In genomic region chr21:39660191-39660590, GRCh38 we compare ENCODE assay signal across 11 cellular contexts. TPM values are rescaled to one million over a fixed set of nuclear protein-coding genes. Genes with fewer than 3 reads are reported as not detected.
A peak's percentile ranks its signal among the peaks of the same experiment; 100 is the strongest.
DNase-seq lines count a peak whose midpoint lies in the region; FAIRE-seq and TF ChIP-seq lines count a peak whose summit lies in the region.
"Had no signal": no experiment of that assay in that cellular context is flagged by ENCODE, and none has a peak within 500 bp of the region (broad histone marks: within the 10 kb centered on the region; RNA-seq: fewer than 3 reads in every experiment).

No MANE protein-coding gene starts in this region.

- no peak overlapping the region for H3K4me3 Mint-ChIP-seq in progenitor cell of endocrine pancreas (ENCODE audit: low read depth)
- H3K4me3 Mint-ChIP-seq: activated CD4-positive, alpha-beta memory T cell treated with anti-CD3 and anti-CD28 coated beads, Interleukin-2, amount 10 ng/mL, durations not matched to agents 7 days and 5 days had no signal

- H3K27me3 Mint-ChIP-seq in progenitor cell of endocrine pancreas, result peaks cover 18% of the 10 kb centered on the region
- H3K27me3 Mint-ChIP-seq: activated CD4-positive, alpha-beta memory T cell treated with anti-CD3 and anti-CD28 coated beads, Interleukin-2, amount 10 ng/mL, durations not matched to agents 7 days and 5 days had no signal

- no peak for FAIRE-seq in small intestine (lab: Jason Lieb, UNC)
- FAIRE-seq: GM12892 had no signal

- TF ChIP-seq CTCF in HEK293 (tag by site-specific recombination; IDR thresholded peaks at IDR 0.05), result no peak
- TF ChIP-seq CTCF in fibroblast of the aortic adventitia (IDR thresholded peaks at IDR 0.05; ENCODE audit: insufficient read depth, low read length), result no peak
- no peak for TF ChIP-seq CTCF in progenitor cell of endocrine pancreas (IDR thresholded peaks at IDR 0.05; ENCODE audit: unreplicated experiment)

- H3K9me3 ChIP-seq in HEK293 (ENCODE audit: control insufficient read depth, insufficient read depth, low read depth, low read length), result no peaks in the 10 kb centered on the region
- no peaks in the 10 kb centered on the region for H3K9me3 ChIP-seq in small intestine (ENCODE audit: control insufficient read depth, low read depth)

- peaks cover 2% of the 10 kb centered on the region for H3K4me1 Mint-ChIP-seq in progenitor cell of endocrine pancreas (ENCODE audit: low read depth)
- H3K4me1 Mint-ChIP-seq: activated CD4-positive, alpha-beta memory T cell treated with anti-CD3 and anti-CD28 coated beads, Interleukin-2, amount 10 ng/mL, durations not matched to agents 7 days and 5 days had no signal

- H3K36me3 ChIP-seq in HEK293 (ENCODE audit: control insufficient read depth in 2 of 2, insufficient read depth in 1 of 2, low read length in 2 of 2) (no peaks in the 10 kb centered on the region), small intestine (ENCODE audit: control insufficient read depth in 2 of 2, insufficient read depth in 2 of 2, low read length in 2 of 2) (peaks cover 2 to 11% of the 10 kb centered on the region in 2 donors)

- H3K27ac ChIP-seq in HEK293 (ENCODE audit: extremely low read depth, low read depth, low read length), result no peak overlapping the region
- peak overlapping the region in 1 of 2 donors; percentile 30 for H3K27ac ChIP-seq in small intestine (ENCODE audit: low read depth in 1 of 2, low read length in 1 of 2)

- peak; percentile 96 for DNase-seq in NCI-H69 (lab: John Stamatoyannopoulos, UW)
- peak; percentile 59 for DNase-seq in fibroblast of the aortic adventitia (ENCODE audit: low read depth)
- peak; percentile 69 for DNase-seq in small intestine
- no peak for DNase-seq in GOT3 (lab: John Stamatoyannopoulos, UW)
- no peak for DNase-seq in SIG-M5 (lab: John Stamatoyannopoulos, UW)
- DNase-seq in progenitor cell of endocrine pancreas (ENCODE audit: low spot score, unreplicated experiment), result no peak
- DNase-seq: activated CD4-positive, alpha-beta memory T cell treated with anti-CD3 and anti-CD28 coated beads, Interleukin-2, amount 10 ng/mL, durations not matched to agents 7 days and 5 days; NCI-H446 treated with DMSO at 0.1 percent for 48 hours had no signal

- H3K27me3 ChIP-seq in small intestine (ENCODE audit: control insufficient read depth in 2 of 2, insufficient read depth in 2 of 2, low read length in 2 of 2), result no peaks in the 10 kb centered on the region

- H3K4me3 ChIP-seq in HEK293 (ENCODE audit: low read depth, low read length), result no peak overlapping the region
- no peak overlapping the region for H3K4me3 ChIP-seq in fibroblast of the aortic adventitia (ENCODE audit: low read depth, low read length)
- no peak overlapping the region for H3K4me3 ChIP-seq in small intestine (ENCODE audit: low read depth in 1 of 2, low read length in 2 of 2)

- H3K4me1 ChIP-seq in HEK293 (ENCODE audit: control insufficient read depth, insufficient read depth, low read length), result peaks cover 3% of the 10 kb centered on the region; the same call in 1 of the 2 replicates
- peaks cover 0 to 10% of the 10 kb centered on the region in 2 donors for H3K4me1 ChIP-seq in small intestine (ENCODE audit: control insufficient read depth in 2 of 2, insufficient read depth in 1 of 2, low read depth in 1 of 2, low read length in 1 of 2)

- H3K27ac Mint-ChIP-seq in progenitor cell of endocrine pancreas, result no peak overlapping the region
- H3K27ac Mint-ChIP-seq: activated CD4-positive, alpha-beta memory T cell treated with anti-CD3 and anti-CD28 coated beads, Interleukin-2, amount 10 ng/mL, durations not matched to agents 7 days and 5 days had no signal

- no peaks in the 10 kb centered on the region for H3K9me3 Mint-ChIP-seq in progenitor cell of endocrine pancreas (ENCODE audit: low read depth)

- POLR2A ChIA-PET in HEK293 (lab: Yijun Ruan, JAX), result interaction anchor here (1.3 to 1.5 kb wide), 2 partner anchors 48 to 132 kb away, joined by 3 read pairs; no protein-coding TSS in a partner anchor

- WGBS in small intestine, 3 donors, result 7 to 19% (median 14%) methylated on average over 7 of the region's 7 CpGs

- CTCF ChIA-PET in HEK293 (lab: Yijun Ruan, JAX), result interaction anchor here (0.7 to 1.8 kb wide), 4 partner anchors 9 to 142 kb away, joined by 3 to 7 read pairs (median 4); no protein-coding TSS in a partner anchor

- no peaks in the 10 kb centered on the region for H3K36me3 Mint-ChIP-seq in progenitor cell of endocrine pancreas (ENCODE audit: insufficient read depth)

TF ChIP-seq in HEK293, 187 proteins besides CTCF, POLR2A, EP300 and RAD21:
- TF ChIP-seq ZNF624 (tag by site-specific recombination; IDR thresholded peaks at IDR 0.05) (no peak), ZNF449 (tag by site-specific recombination; IDR thresholded peaks at IDR 0.05) (no peak), ZNF214 (tag by site-specific recombination; IDR thresholded peaks at IDR 0.05; ENCODE audit: borderline replicate concordance) (no peak), ZNF626 (tag by site-specific recombination; IDR thresholded peaks at IDR 0.05) (no peak), ZBTB48 (tag by site-specific recombination; IDR thresholded peaks at IDR 0.05) (peak; percentile 62), GLI4 (tag by site-specific recombination; IDR thresholded peaks at IDR 0.05) (no peak), GLI2 (tag by site-specific recombination; IDR thresholded peaks at IDR 0.05; ENCODE audit: borderline replicate concordance, low read depth) (no peak), ZFP69B (tag by site-specific recombination; IDR thresholded peaks at IDR 0.05) (no peak), ZNF747 (tag by site-specific recombination; IDR thresholded peaks at IDR 0.05) (no peak), ZNF18 (tag by site-specific recombination; IDR thresholded peaks at IDR 0.05) (no peak), ZNF776 (tag by site-specific recombination; IDR thresholded peaks at IDR 0.05; ENCODE audit: borderline replicate concordance) (no peak), KLF7 (tag by site-specific recombination; IDR thresholded peaks at IDR 0.05; ENCODE audit: borderline replicate concordance) (no peak), KLF8 (tag by site-specific recombination; IDR thresholded peaks at IDR 0.05) (0 out of 2 replicates have a peak, but pooled peaks have one; percentile 8)

RNA-seq across cellular contexts. Expression of gene B3GALT5, which starts 47.5 kb away (rescaled TPM):
- total RNA-seq in fibroblast of the aortic adventitia (ENCODE audit: low replicate concordance) (0.18 TPM in 1 of 2 replicates, not detected in the other), progenitor cell of endocrine pancreas (0.86 and 1.6 TPM in 2 replicates)
- polyA plus RNA-seq in small intestine, result 10 to 100 TPM in 2 of 3 donors, 1 to 10 TPM in 1; 7.6 to 19.5 (median 11.6) TPM
- total RNA-seq: activated CD4-positive, alpha-beta memory T cell treated with anti-CD3 and anti-CD28 coated beads, Interleukin-2, amount 10 ng/mL, durations not matched to agents 7 days and 5 days; lung microvascular endothelial cell had no signal

Comparison
In these comparisons a context has a peak if more than half of its experiments do, and no peak if none do; other contexts are left out.
1. DNase-seq: peak in NCI-H69 (single experiment), fibroblast of the aortic adventitia (single experiment) and small intestine (single experiment); none in GOT3 (single experiment), SIG-M5 (single experiment) and progenitor cell of endocrine pancreas (single experiment).